Comparison of ENCODE assay signal across 21 cellular contexts in genomic region chr6:7621761-7622160, GRCh38. TPM values are rescaled to one million over a fixed set of nuclear protein-coding genes. Genes with fewer than 3 reads are reported as not detected.
DNase-seq lines count a peak whose midpoint lies in the region; ATAC-seq and TF ChIP-seq lines count a peak whose summit lies in the region.
"Had no signal": no experiment of that assay in that cellular context is flagged by ENCODE, and none has a peak within 500 bp of the region (broad histone marks: within the 10 kb centered on the region; RNA-seq: fewer than 3 reads in every experiment).

No MANE protein-coding gene starts in this region.

- H3K4me3 ChIP-seq in cardiac fibroblast (replicated peaks in 1 of 2; ENCODE audit: low read depth in 2 of 2, low read length in 2 of 2) (no peak overlapping the region), fibroblast of pulmonary artery (replicated peaks; ENCODE audit: low read depth, low read length) (no peak overlapping the region)
- H3K4me3 ChIP-seq: PC-9, SK-N-MC had no signal

- POLR2A ChIA-PET in naive thymus-derived CD8-positive, alpha-beta T cell (lab: Charles Lee): no interaction called here
- POLR2A ChIA-PET in CD4-positive, alpha-beta T cell (lab: Charles Lee): no interaction called here

- H3K27me3 ChIP-seq in CD4-positive, alpha-beta T cell (ENCODE audit: control insufficient read depth, insufficient read depth, low read length): no peaks in the 10 kb centered on the region

- CTCF ChIA-PET in CD4-positive, alpha-beta T cell (lab: Charles Lee): no interaction called here

- ATAC-seq in GM19328 (IDR thresholded peaks at IDR 0.05; ENCODE audit: unreplicated experiment): no peak
- no peak for ATAC-seq in naive thymus-derived CD8-positive, alpha-beta T cell
- ATAC-seq in CD4-positive, alpha-beta T cell (ENCODE audit: poor library complexity): no peak

- intact Hi-C loops in CD4-positive, alpha-beta T cell (cut with DNase I, micrococcal nuclease): no loop called here

- H3K27ac ChIP-seq in CD4-positive, alpha-beta T cell (ENCODE audit: low read depth, low read length): no peak overlapping the region
- H3K27ac ChIP-seq: PC-9, RWPE1, SK-N-MC had no signal

- no peaks in the 10 kb centered on the region for H3K9me3 Mint-ChIP-seq in HFFc6
- no peaks in the 10 kb centered on the region for H3K9me3 Mint-ChIP-seq in naive thymus-derived CD8-positive, alpha-beta T cell
- H3K9me3 Mint-ChIP-seq in CD4-positive, alpha-beta T cell: no peaks in the 10 kb centered on the region
- H3K9me3 Mint-ChIP-seq: CD4-positive, CD25-positive, alpha-beta regulatory T cell had no signal

- peak; percentile 22 for DNase-seq in HFFc6
- DNase-seq in cardiac fibroblast (ENCODE audit: low read depth in 2 of 2): peak; percentile 47 to 71
- peak; percentile 17 for DNase-seq in fibroblast of pulmonary artery (ENCODE audit: low read depth)
- peak; percentile 38 for DNase-seq in renal cortical epithelial cell (ENCODE audit: low read depth)
- DNase-seq in naive thymus-derived CD8-positive, alpha-beta T cell: no peak
- no peak for DNase-seq in CD4-positive, alpha-beta T cell
- DNase-seq: CD4-positive, CD25-positive, alpha-beta regulatory T cell; COR-L47; DMS79 treated with DMSO at 0.1 percent for 48 hours; KBM-7; NCI-H1092 treated with DMSO at 0.1 percent for 48 hours; NCI-H1436 treated with DMSO at 0.1 percent for 48 hours; NCI-H1930; NCI-H226; NCI-H510A treated with DMSO at 0.1 percent for 48 hours; NCI-H748 treated with DMSO at 0.1 percent for 48 hours; PC-9; SHP77 treated with DMSO at 0.1 percent for 48 hours had no signal

- H3K4me3 Mint-ChIP-seq in HFFc6: no peak overlapping the region
- no peak overlapping the region for H3K4me3 Mint-ChIP-seq in naive thymus-derived CD8-positive, alpha-beta T cell
- no peak overlapping the region for H3K4me3 Mint-ChIP-seq in CD4-positive, alpha-beta T cell
- H3K4me3 Mint-ChIP-seq: CD4-positive, CD25-positive, alpha-beta regulatory T cell had no signal

- no peaks in the 10 kb centered on the region for H3K9me3 ChIP-seq in CD4-positive, alpha-beta T cell (ENCODE audit: control insufficient read depth, low read length)

- no peaks in the 10 kb centered on the region for H3K36me3 Mint-ChIP-seq in HFFc6 (ENCODE audit: low read depth)
- H3K36me3 Mint-ChIP-seq in naive thymus-derived CD8-positive, alpha-beta T cell: no peaks in the 10 kb centered on the region
- no peaks in the 10 kb centered on the region for H3K36me3 Mint-ChIP-seq in CD4-positive, alpha-beta T cell (ENCODE audit: low read depth)
- H3K36me3 Mint-ChIP-seq: CD4-positive, CD25-positive, alpha-beta regulatory T cell had no signal

- H3K4me1 Mint-ChIP-seq in HFFc6 (ENCODE audit: low read depth): peaks cover 26% of the 10 kb centered on the region
- peaks cover 0 to 6% (median 5%) of the 10 kb centered on the region in 4 donors for H3K4me1 Mint-ChIP-seq in naive thymus-derived CD8-positive, alpha-beta T cell
- H3K4me1 Mint-ChIP-seq in CD4-positive, alpha-beta T cell (ENCODE audit: low read depth): no peaks in the 10 kb centered on the region

- H3K27me3 Mint-ChIP-seq in HFFc6 (ENCODE audit: insufficient read depth): no peaks in the 10 kb centered on the region
- peaks cover 3 to 9% (median 6%) of the 10 kb centered on the region in 5 donors for H3K27me3 Mint-ChIP-seq in naive thymus-derived CD8-positive, alpha-beta T cell
- peaks cover 5% of the 10 kb centered on the region for H3K27me3 Mint-ChIP-seq in CD4-positive, alpha-beta T cell

- no peak for TF ChIP-seq CTCF in HFFc6 (IDR thresholded peaks at IDR 0.05)
- no peak for TF ChIP-seq CTCF in cardiac fibroblast (IDR thresholded peaks at IDR 0.05; ENCODE audit: low read depth, low read length)
- TF ChIP-seq CTCF in fibroblast of pulmonary artery (IDR thresholded peaks at IDR 0.05; ENCODE audit: low read length, missing control alignments): no peak
- TF ChIP-seq CTCF in CD4-positive, alpha-beta T cell (IDR thresholded peaks at IDR 0.05): no peak

- no peak overlapping the region for H3K27ac Mint-ChIP-seq in HFFc6
- H3K27ac Mint-ChIP-seq in naive thymus-derived CD8-positive, alpha-beta T cell: no peak overlapping the region
- no peak overlapping the region for H3K27ac Mint-ChIP-seq in CD4-positive, alpha-beta T cell
- H3K27ac Mint-ChIP-seq: CD4-positive, CD25-positive, alpha-beta regulatory T cell had no signal

RNA-seq across cellular contexts. Expression of gene SNRNP48, which starts 31.8 kb away (rescaled TPM):
- 10 to 100 TPM in 5 of 6 experiments, 1 to 10 TPM in 1; 9.7 to 12.9 (median 11.9) TPM for total RNA-seq in HFFc6 (2021; fragmentation: NEBNext Ultra II Directional; extraction: Animal tissue kit (Norgen Biotek cat#: 25700))
- total RNA-seq in renal cortical epithelial cell: 12.7 and 14.1 TPM in 2 replicates
- total RNA-seq in naive thymus-derived CD8-positive, alpha-beta T cell: 10 to 100 TPM; 29.2 TPM
- polyA plus RNA-seq in naive thymus-derived CD8-positive, alpha-beta T cell: 10 to 100 TPM in 1 of 3 donors, 1 to 10 TPM in 2; 9.1 to 13.7 (median 9.3) TPM
- 10 to 100 TPM; 12.1 to 13.4 TPM for total RNA-seq in CD4-positive, alpha-beta T cell

Comparison
In these comparisons a context has a peak if more than half of its experiments do, and no peak if none do; other contexts are left out.
1. DNase-seq: peak in HFFc6 (single experiment), cardiac fibroblast (2 of 2), fibroblast of pulmonary artery (single experiment) and renal cortical epithelial cell (single experiment); none in naive thymus-derived CD8-positive, alpha-beta T cell (0 of 10) and CD4-positive, alpha-beta T cell (0 of 10).